9 cellular contexts compared by ENCODE assay signal in genomic region chr3:140050977-140051957, GRCh38.
DNase-seq lines count a peak whose midpoint lies in the region; ATAC-seq, FAIRE-seq and TF ChIP-seq lines count a peak whose summit lies in the region.
"Had no signal": no experiment of that assay in that cellular context is flagged by ENCODE, and none has a peak within 500 bp of the region (broad histone marks: within the 10 kb centered on the region; RNA-seq: fewer than 3 reads in every experiment).

No MANE protein-coding gene starts in this region.

- no peak overlapping the region for H4K8ac ChIP-seq in mesendoderm (ENCODE audit: low read depth, low read length)

- H3F3A ChIP-seq in Loucy (ENCODE audit: low read depth), result no peaks in the 10 kb centered on the region

- H3K79me2 ChIP-seq in DND-41 (ENCODE audit: insufficient read depth, low read length) (no peaks in the 10 kb centered on the region), Loucy (ENCODE audit: insufficient read depth, low read length) (no peaks in the 10 kb centered on the region), astrocyte (ENCODE audit: insufficient read depth, low read length) (no peaks in the 10 kb centered on the region), mesendoderm (ENCODE audit: control insufficient read depth, insufficient read depth, low read length) (no peaks in the 10 kb centered on the region)

- DNase-seq in DND-41 (no peak), astrocyte (ENCODE audit: low read depth) (no peak), mesendoderm (peak; percentile 61), HuH-7.5 (ENCODE audit: low spot score) (no peak), coronary artery (ENCODE audit: low spot score) (no peak), NCI-H128 (lab: John Stamatoyannopoulos, UW; ENCODE audit: unreplicated experiment) (no peak)
- no peak for DNase-seq in naive thymus-derived CD4-positive, alpha-beta T cell
- DNase-seq: activated naive CD8-positive, alpha-beta T cell treated with anti-CD3 and anti-CD28 coated beads for 36 hours had no signal

- H3K36me3 ChIP-seq in DND-41 (ENCODE audit: insufficient read depth, low read length) (no peaks in the 10 kb centered on the region), Loucy (ENCODE audit: insufficient read depth, low read length) (no peaks in the 10 kb centered on the region), astrocyte (ENCODE audit: insufficient read depth, low read length) (no peaks in the 10 kb centered on the region), mesendoderm (ENCODE audit: control insufficient read depth, insufficient read depth, low read length) (no peaks in the 10 kb centered on the region)
- no peaks in the 10 kb centered on the region for H3K36me3 ChIP-seq in naive thymus-derived CD4-positive, alpha-beta T cell (ENCODE audit: control insufficient read depth in 2 of 3, insufficient read depth in 3 of 3, low read length in 3 of 3)

- H3K4me1 ChIP-seq in DND-41 (ENCODE audit: insufficient read depth, low read length), result no peaks in the 10 kb centered on the region
- H3K4me1 ChIP-seq in Loucy (ENCODE audit: insufficient read depth, low read length, poor library complexity, severe bottlenecking), result no peaks in the 10 kb centered on the region
- no peaks in the 10 kb centered on the region for H3K4me1 ChIP-seq in astrocyte (ENCODE audit: insufficient read depth, low read length)
- H3K4me1 ChIP-seq in mesendoderm (ENCODE audit: control insufficient read depth, low read depth, low read length), result no peaks in the 10 kb centered on the region
- H3K4me1 ChIP-seq in naive thymus-derived CD4-positive, alpha-beta T cell (ENCODE audit: control insufficient read depth in 2 of 2, insufficient read depth in 2 of 2, low read length in 2 of 2), result no peaks in the 10 kb centered on the region

- H2BK5ac ChIP-seq in mesendoderm (ENCODE audit: low read length), result no peak overlapping the region

- no peak overlapping the region for H3K18ac ChIP-seq in mesendoderm (ENCODE audit: low read length)

- CTCF ChIA-PET in naive thymus-derived CD4-positive, alpha-beta T cell (lab: Charles Lee), result interaction anchor here (0.6 kb wide), 1 partner anchor 172 kb away, joined by 8 read pairs; no protein-coding TSS in a partner anchor

- peaks cover 5% of the 10 kb centered on the region for H3K9me3 Mint-ChIP-seq in astrocyte (ENCODE audit: unreplicated experiment)
- peaks cover 0 to 6% (median 3%) of the 10 kb centered on the region in 11 donors for H3K9me3 Mint-ChIP-seq in naive thymus-derived CD4-positive, alpha-beta T cell
- H3K9me3 Mint-ChIP-seq: activated naive CD8-positive, alpha-beta T cell treated with anti-CD3 and anti-CD28 coated beads for 36 hours had no signal

- H3K27ac Mint-ChIP-seq in astrocyte (ENCODE audit: unreplicated experiment), result no peak overlapping the region
- H3K27ac Mint-ChIP-seq in naive thymus-derived CD4-positive, alpha-beta T cell, result no peak overlapping the region
- H3K27ac Mint-ChIP-seq: activated naive CD8-positive, alpha-beta T cell treated with anti-CD3 and anti-CD28 coated beads for 36 hours had no signal

- no peak overlapping the region for H3K4me3 Mint-ChIP-seq in astrocyte (ENCODE audit: unreplicated experiment)
- no peak overlapping the region for H3K4me3 Mint-ChIP-seq in naive thymus-derived CD4-positive, alpha-beta T cell
- H3K4me3 Mint-ChIP-seq: activated naive CD8-positive, alpha-beta T cell treated with anti-CD3 and anti-CD28 coated beads for 36 hours had no signal

- H3K4ac ChIP-seq in mesendoderm (ENCODE audit: low read depth, low read length), result no peak overlapping the region

- no CpG with 5 or more reads among the region's 12 CpGs for WGBS in mesendoderm (ENCODE audit: extremely low coverage, insufficient coverage, low lambda C conversion rate)

- no peak overlapping the region for H2BK15ac ChIP-seq in mesendoderm (replicated peaks; ENCODE audit: low read depth)

- no peak for ATAC-seq in DND-41 (ENCODE audit: insufficient read depth, low read depth)
- ATAC-seq in naive thymus-derived CD4-positive, alpha-beta T cell, result no peak

- no peak overlapping the region for H2AK5ac ChIP-seq in mesendoderm (ENCODE audit: low read length)

- H3K36me3 Mint-ChIP-seq in astrocyte (ENCODE audit: low read depth, unreplicated experiment), result peaks cover 11% of the 10 kb centered on the region
- no peaks in the 10 kb centered on the region for H3K36me3 Mint-ChIP-seq in naive thymus-derived CD4-positive, alpha-beta T cell
- H3K36me3 Mint-ChIP-seq: activated naive CD8-positive, alpha-beta T cell treated with anti-CD3 and anti-CD28 coated beads for 36 hours had no signal

- no peak overlapping the region for H3K23ac ChIP-seq in mesendoderm (ENCODE audit: low read length)

- no peak overlapping the region for H3K4me2 ChIP-seq in DND-41 (ENCODE audit: insufficient read depth, low read length)
- no peak overlapping the region for H3K4me2 ChIP-seq in Loucy (ENCODE audit: low read depth, low read length, poor library complexity, severe bottlenecking)
- H3K4me2 ChIP-seq in astrocyte (ENCODE audit: low read length), result no peak overlapping the region
- no peak overlapping the region for H3K4me2 ChIP-seq in mesendoderm (ENCODE audit: low read length)

- peaks cover 6% of the 10 kb centered on the region for H3K27me3 Mint-ChIP-seq in astrocyte (ENCODE audit: low read depth, unreplicated experiment)
- H3K27me3 Mint-ChIP-seq in naive thymus-derived CD4-positive, alpha-beta T cell, result peaks cover 3 to 40% (median 10%) of the 10 kb centered on the region in 5 donors

- peaks cover 17% of the 10 kb centered on the region for H3K4me1 Mint-ChIP-seq in astrocyte (ENCODE audit: low read depth, unreplicated experiment)
- no peaks in the 10 kb centered on the region for H3K4me1 Mint-ChIP-seq in naive thymus-derived CD4-positive, alpha-beta T cell
- H3K4me1 Mint-ChIP-seq: activated naive CD8-positive, alpha-beta T cell treated with anti-CD3 and anti-CD28 coated beads for 36 hours had no signal

- H3K27ac ChIP-seq in DND-41 (ENCODE audit: low read length), result no peak overlapping the region
- no peak overlapping the region for H3K27ac ChIP-seq in astrocyte (ENCODE audit: low read depth, low read length)
- H3K27ac ChIP-seq in mesendoderm (ENCODE audit: low read depth, low read length), result no peak overlapping the region
- H3K27ac ChIP-seq in coronary artery, result no peak overlapping the region
- H3K27ac ChIP-seq in naive thymus-derived CD4-positive, alpha-beta T cell (ENCODE audit: low read depth, low read length), result no peak overlapping the region

- FAIRE-seq in astrocyte (lab: Jason Lieb, UNC), result no peak

- POLR2A ChIA-PET in naive thymus-derived CD4-positive, alpha-beta T cell (lab: Charles Lee), result no interaction called here

- H4K20me1 ChIP-seq in DND-41 (ENCODE audit: insufficient read depth, low read length) (no peaks in the 10 kb centered on the region), Loucy (ENCODE audit: insufficient read depth, low read length, poor library complexity, severe bottlenecking) (no peaks in the 10 kb centered on the region), astrocyte (ENCODE audit: insufficient read depth, low read length) (no peaks in the 10 kb centered on the region)

- no peak overlapping the region for H2BK120ac ChIP-seq in mesendoderm (ENCODE audit: low read depth, low read length)

- peak; percentile 51 for TF ChIP-seq CTCF in DND-41 (IDR thresholded peaks at IDR 0.05; ENCODE audit: borderline replicate concordance, extremely low read depth, low read length, poor library complexity, severe bottlenecking)
- peak; percentile 35 for TF ChIP-seq CTCF in Loucy (conservative IDR thresholded peaks at IDR 0.05; ENCODE audit: low read length)
- TF ChIP-seq CTCF in astrocyte (IDR thresholded peaks at IDR 0.05; ENCODE audit: insufficient read depth, low read depth, low read length), result peak; percentile 6
- TF ChIP-seq CTCF in coronary artery (IDR thresholded peaks at IDR 0.05), result no peak

- no peaks in the 10 kb centered on the region for H3K9me3 ChIP-seq in DND-41 (ENCODE audit: insufficient read depth, low read length, severe bottlenecking)
- no peaks in the 10 kb centered on the region for H3K9me3 ChIP-seq in Loucy (ENCODE audit: insufficient read depth, low read depth, low read length)
- no peaks in the 10 kb centered on the region for H3K9me3 ChIP-seq in astrocyte (ENCODE audit: insufficient read depth, low read depth, low read length)
- no peaks in the 10 kb centered on the region for H3K9me3 ChIP-seq in naive thymus-derived CD4-positive, alpha-beta T cell (ENCODE audit: control insufficient read depth in 2 of 3, low read length in 3 of 3)

- no peaks in the 10 kb centered on the region for H3K9me2 ChIP-seq in Loucy (replicated peaks; ENCODE audit: low read depth, low read length)

- H3K27me3 ChIP-seq in DND-41 (ENCODE audit: insufficient read depth, low read length, poor library complexity) (peaks cover 4% of the 10 kb centered on the region), Loucy (ENCODE audit: insufficient read depth, low read length, poor library complexity, severe bottlenecking) (no peaks in the 10 kb centered on the region), astrocyte (ENCODE audit: insufficient read depth, low read length) (no peaks in the 10 kb centered on the region), mesendoderm (ENCODE audit: insufficient read depth, low read length, poor library complexity) (no peaks in the 10 kb centered on the region)
- H3K27me3 ChIP-seq in naive thymus-derived CD4-positive, alpha-beta T cell (ENCODE audit: control insufficient read depth in 2 of 2, insufficient read depth in 2 of 2, low read length in 2 of 2), result no peaks in the 10 kb centered on the region

- H3K9ac ChIP-seq in DND-41 (ENCODE audit: low read depth, low read length), result no peak overlapping the region
- H3K9ac ChIP-seq in Loucy (ENCODE audit: low read depth, low read length, poor library complexity, severe bottlenecking), result no peak overlapping the region
- H3K9ac ChIP-seq in astrocyte (ENCODE audit: low read length), result no peak overlapping the region
- H3K9ac ChIP-seq in mesendoderm (ENCODE audit: low read length), result no peak overlapping the region

- H3K56ac ChIP-seq in mesendoderm (ENCODE audit: low read length), result no peak overlapping the region

- H4K5ac ChIP-seq in mesendoderm (ENCODE audit: low read length), result no peak overlapping the region

- H2AFZ ChIP-seq in DND-41 (ENCODE audit: low read depth, low read length) (no peak overlapping the region), Loucy (ENCODE audit: low read length) (no peak overlapping the region), astrocyte (ENCODE audit: low read depth, low read length) (no peak overlapping the region)

- H3K79me1 ChIP-seq in mesendoderm (ENCODE audit: low read length), result no peaks in the 10 kb centered on the region

- H3K4me3 ChIP-seq in DND-41 (ENCODE audit: low read depth in 1 of 2, low read length in 2 of 2), result no peak overlapping the region
- H3K4me3 ChIP-seq in Loucy (ENCODE audit: low read length, poor library complexity, severe bottlenecking), result no peak overlapping the region
- H3K4me3 ChIP-seq in astrocyte (ENCODE audit: insufficient read depth, low read depth, low read length), result no peak overlapping the region
- no peak overlapping the region for H3K4me3 ChIP-seq in mesendoderm (ENCODE audit: low read length)
- no peak overlapping the region for H3K4me3 ChIP-seq in coronary artery
- no peak overlapping the region for H3K4me3 ChIP-seq in naive thymus-derived CD4-positive, alpha-beta T cell (ENCODE audit: low read length)

- intact Hi-C loops in naive thymus-derived CD4-positive, alpha-beta T cell (cut with micrococcal nuclease), result no loop called here
